Comparison of ENCODE assay signal across 19 cellular contexts in the genomic region with DNA sequence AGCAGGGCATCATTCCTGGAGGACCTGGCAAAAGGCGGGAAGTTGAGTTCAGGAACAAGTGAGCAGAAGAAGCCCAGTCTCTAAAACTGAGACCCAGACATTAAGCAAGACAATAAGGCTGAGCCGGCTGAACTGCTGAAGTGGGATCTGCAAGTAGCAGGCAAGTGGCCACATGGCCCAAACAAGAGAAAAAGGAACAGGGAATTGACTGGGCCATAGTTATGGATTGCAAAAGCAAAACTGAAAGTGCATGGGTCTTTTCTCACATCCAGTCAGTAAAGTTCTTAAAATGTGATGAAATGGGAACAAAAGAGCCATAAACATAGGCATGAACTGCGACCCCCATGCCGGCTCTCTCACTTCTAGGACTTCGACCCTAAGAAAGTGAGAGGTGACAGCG.
"Had no signal": no experiment of that assay in that cellular context is flagged by ENCODE, and none has a peak within 500 bp of the region (broad histone marks: within the 10 kb centered on the region; RNA-seq: fewer than 3 reads in every experiment).

No MANE protein-coding gene starts in this region.

- DNase-seq: activated CD4-positive, alpha-beta T cell treated with anti-CD3 and anti-CD28 coated beads, Interleukin-2, amount 10 ng/mL, durations not matched to agents 7 days and 5 days; activated CD8-positive, alpha-beta memory T cell treated with anti-CD3 and anti-CD28 coated beads, Interleukin-2, amount 10 ng/mL, durations not matched to agents 7 days and 5 days; activated CD8-positive, alpha-beta T cell treated with anti-CD3 and anti-CD28 coated beads for 36 hours; activated effector memory CD4-positive, alpha-beta T cell treated with anti-CD3 and anti-CD28 coated beads, Interleukin-2, amount 50 U/mL, for 16 hours; activated naive CD4-positive, alpha-beta T cell treated with anti-CD3 and anti-CD28 coated beads, Interleukin-2, amount 10 ng/mL, durations not matched to agents 7 days and 5 days; activated naive CD8-positive, alpha-beta T cell treated with anti-CD3 and anti-CD28 coated beads, Interleukin-2, amount 50 U/mL, for 24 hours; activated T-cell treated with anti-CD3 and anti-CD28 coated beads for 4 hours; body of pancreas; effector CD4-positive, alpha-beta T cell; foreskin keratinocyte; immature natural killer cell; midbrain; stimulated activated CD4-positive, alpha-beta T cell treated with anti-CD3 and anti-CD28 coated beads, Interleukin-12 subunit alpha, Interleukin-12 subunit beta, amount 100 ng/mL, for 4 hours; tibial artery had no signal

- H3K27ac ChIP-seq: body of pancreas, foreskin keratinocyte, hepatocyte, left lung, parathyroid adenoma, tibial artery, VCaP had no signal

- H3K4me3 ChIP-seq: body of pancreas, hepatocyte, left lung, tibial artery had no signal

- H2AFZ ChIP-seq: hepatocyte, parathyroid adenoma had no signal

- H3K36me3 ChIP-seq: left lung, tibial artery had no signal

- FAIRE-seq: endometrium had no signal

- H3K27me3 ChIP-seq: body of pancreas, foreskin keratinocyte, hepatocyte, left lung, tibial artery had no signal

- H3K4me2 ChIP-seq: hepatocyte had no signal

- H3K9me3 ChIP-seq: body of pancreas, left lung, tibial artery had no signal

- H3K9ac ChIP-seq: parathyroid adenoma had no signal

- H3K4me1 ChIP-seq: body of pancreas, foreskin keratinocyte, left lung, parathyroid adenoma, tibial artery had no signal
